9 cellular contexts compared by ENCODE assay signal in the genomic region with DNA sequence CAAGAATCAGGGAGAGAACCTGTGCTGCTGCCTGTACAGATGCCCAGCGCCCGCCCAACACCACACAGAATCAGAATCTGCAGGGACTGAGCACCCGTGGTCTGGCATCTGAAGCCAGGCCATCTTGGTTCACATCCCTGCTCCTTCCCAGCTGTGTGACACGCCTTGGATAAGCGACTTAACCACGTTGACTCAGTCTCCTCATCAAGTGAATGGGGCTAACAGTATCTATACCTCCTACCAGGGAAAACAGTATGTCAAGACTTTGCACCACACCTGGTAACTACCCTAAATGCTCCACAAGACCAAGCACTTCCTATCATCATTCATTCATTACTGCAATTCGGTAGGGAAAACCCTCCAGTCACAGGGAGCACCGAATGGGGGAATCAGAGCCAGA. TPM values are rescaled to one million over a fixed set of nuclear protein-coding genes. Genes with fewer than 3 reads are reported as not detected.
DNase-seq lines count a peak whose midpoint lies in the region; ATAC-seq and TF ChIP-seq lines count a peak whose summit lies in the region.
"Had no signal": no experiment of that assay in that cellular context is flagged by ENCODE, and none has a peak within 500 bp of the region (broad histone marks: within the 10 kb centered on the region; RNA-seq: fewer than 3 reads in every experiment).

No MANE protein-coding gene starts in this region.

- peaks cover 4% of the 10 kb centered on the region for H3K4me1 ChIP-seq in iPS-15b (ENCODE audit: control insufficient read depth, insufficient read depth, low read length)

- H3K9me3 Mint-ChIP-seq in activated CD8-positive, alpha-beta T cell treated with anti-CD3 and anti-CD28 coated beads, Interleukin-2, amount 10 ng/mL, durations not matched to agents 7 days and 5 days (ENCODE audit: insufficient read depth): no peaks in the 10 kb centered on the region
- no peaks in the 10 kb centered on the region for H3K9me3 Mint-ChIP-seq in stimulated activated memory B cell treated with anti-CD40 and anti-IgM and Interleukin-4, amounts not matched to agents 10 μg/mL and 1 μg/mL and 100 μg/mL, for 72 hours

- H3K4me3 ChIP-seq in HFF-Myc (replicated peaks; ENCODE audit: low read depth, low read length) (peak overlapping the region; percentile 82), iPS-15b (ENCODE audit: low read depth, low read length) (peak overlapping the region; percentile 82)

- peak overlapping the region; percentile 95 for H3K27ac Mint-ChIP-seq in activated CD8-positive, alpha-beta T cell treated with anti-CD3 and anti-CD28 coated beads, Interleukin-2, amount 10 ng/mL, durations not matched to agents 7 days and 5 days
- H3K27ac Mint-ChIP-seq in stimulated activated memory B cell treated with anti-CD40 and anti-IgM and Interleukin-4, amounts not matched to agents 10 μg/mL and 1 μg/mL and 100 μg/mL, for 72 hours: peak overlapping the region; percentile 96

- no peak for TF ChIP-seq CTCF in HFF-Myc (IDR thresholded peaks at IDR 0.05; ENCODE audit: low read depth, low read length, missing control alignments)

- no peak for DNase-seq in HFF-Myc (ENCODE audit: extremely low read depth, low read depth)
- no peak for DNase-seq in activated CD8-positive, alpha-beta T cell treated with anti-CD3 and anti-CD28 coated beads, Interleukin-2, amount 10 ng/mL, durations not matched to agents 7 days and 5 days
- DNase-seq in NCI-H1436 (lab: John Stamatoyannopoulos, UW): no peak
- DNase-seq in NCI-H187 treated with DMSO at 0.1 percent for 48 hours (lab: John Stamatoyannopoulos, UW): no peak
- DNase-seq in NCI-H2081 (lab: John Stamatoyannopoulos, UW): no peak
- no peak for DNase-seq in HPDE6-E6E7 (ENCODE audit: extremely low spot score)
- DNase-seq: T-helper 9 cell had no signal

- no peaks in the 10 kb centered on the region for H3K27me3 ChIP-seq in iPS-15b (ENCODE audit: control insufficient read depth, insufficient read depth, low read length)

- peaks cover 64% of the 10 kb centered on the region for H3K4me1 Mint-ChIP-seq in activated CD8-positive, alpha-beta T cell treated with anti-CD3 and anti-CD28 coated beads, Interleukin-2, amount 10 ng/mL, durations not matched to agents 7 days and 5 days (ENCODE audit: low read depth)
- H3K4me1 Mint-ChIP-seq in stimulated activated memory B cell treated with anti-CD40 and anti-IgM and Interleukin-4, amounts not matched to agents 10 μg/mL and 1 μg/mL and 100 μg/mL, for 72 hours: peaks cover 68% of the 10 kb centered on the region

- peak overlapping the region; percentile 94 for H3K9ac ChIP-seq in iPS-15b (ENCODE audit: low read depth, low read length)

- POLR2A ChIA-PET in activated CD8-positive, alpha-beta T cell treated with anti-CD3 and anti-CD28 coated beads, Interleukin-2, amount 10 ng/mL, durations not matched to agents 7 days and 5 days (lab: Charles Lee): interaction anchor here (0.5 to 1.0 kb wide), 3 partner anchors 14 to 396 kb away, joined by 3 read pairs; partner anchors contain the start of gene ALKBH7

- no peaks in the 10 kb centered on the region for H3K9me3 ChIP-seq in iPS-15b (ENCODE audit: control insufficient read depth, insufficient read depth, low read length)

- CTCF ChIA-PET in activated CD8-positive, alpha-beta T cell treated with anti-CD3 and anti-CD28 coated beads, Interleukin-2, amount 10 ng/mL, durations not matched to agents 7 days and 5 days (lab: Charles Lee): interaction anchor here (3.1 to 6.0 kb wide), 4 partner anchors 9 to 173 kb away, joined by 12 to 64 read pairs (median 28); partner anchors contain the start of gene NRTN

- H3K4me3 Mint-ChIP-seq in activated CD8-positive, alpha-beta T cell treated with anti-CD3 and anti-CD28 coated beads, Interleukin-2, amount 10 ng/mL, durations not matched to agents 7 days and 5 days: peak overlapping the region; percentile 99
- peak overlapping the region; percentile 93 for H3K4me3 Mint-ChIP-seq in stimulated activated memory B cell treated with anti-CD40 and anti-IgM and Interleukin-4, amounts not matched to agents 10 μg/mL and 1 μg/mL and 100 μg/mL, for 72 hours

- H3K36me3 Mint-ChIP-seq in activated CD8-positive, alpha-beta T cell treated with anti-CD3 and anti-CD28 coated beads, Interleukin-2, amount 10 ng/mL, durations not matched to agents 7 days and 5 days (ENCODE audit: low read depth): peaks cover 55% of the 10 kb centered on the region
- H3K36me3 Mint-ChIP-seq in stimulated activated memory B cell treated with anti-CD40 and anti-IgM and Interleukin-4, amounts not matched to agents 10 μg/mL and 1 μg/mL and 100 μg/mL, for 72 hours: peaks cover 18% of the 10 kb centered on the region

- no peaks in the 10 kb centered on the region for H3K27me3 Mint-ChIP-seq in activated CD8-positive, alpha-beta T cell treated with anti-CD3 and anti-CD28 coated beads, Interleukin-2, amount 10 ng/mL, durations not matched to agents 7 days and 5 days (ENCODE audit: low read depth)
- no peaks in the 10 kb centered on the region for H3K27me3 Mint-ChIP-seq in stimulated activated memory B cell treated with anti-CD40 and anti-IgM and Interleukin-4, amounts not matched to agents 10 μg/mL and 1 μg/mL and 100 μg/mL, for 72 hours

- peaks cover 8% of the 10 kb centered on the region for H3K36me3 ChIP-seq in iPS-15b (ENCODE audit: control insufficient read depth, insufficient read depth, low read length)

- no peak for ATAC-seq in activated CD8-positive, alpha-beta T cell treated with anti-CD3 and anti-CD28 coated beads, Interleukin-2, amount 10 ng/mL, durations not matched to agents 7 days and 5 days
- no peak for ATAC-seq in stimulated activated memory B cell treated with anti-CD40 and anti-IgM and Interleukin-4, amounts not matched to agents 10 μg/mL and 1 μg/mL and 100 μg/mL, for 72 hours

RNA-seq across cellular contexts. Expression of gene RANBP3, which starts 1.2 kb away (rescaled TPM):
- 10 to 100 TPM; 82.2 to 93.6 TPM for total RNA-seq in activated CD8-positive, alpha-beta T cell treated with anti-CD3 and anti-CD28 coated beads, Interleukin-2, amount 10 ng/mL, durations not matched to agents 7 days and 5 days
